ENCODE assay signal across 10 cellular contexts in genomic region chrX:1593286-1594271, GRCh38. TPM values are rescaled to one million over a fixed set of nuclear protein-coding genes. Genes with fewer than 3 reads are reported as not detected.
A peak's percentile ranks its signal among the peaks of the same experiment; 100 is the strongest.
DNase-seq lines count a peak whose midpoint lies in the region; ATAC-seq and TF ChIP-seq lines count a peak whose summit lies in the region.
"Had no signal": no experiment of that assay in that cellular context is flagged by ENCODE, and none has a peak within 500 bp of the region (broad histone marks: within the 10 kb centered on the region; RNA-seq: fewer than 3 reads in every experiment).

No MANE protein-coding gene starts in this region.

- no peak overlapping the region for H3K27ac Mint-ChIP-seq in GM23338

- H3K9me2 ChIP-seq in GM23338 (ENCODE audit: insufficient read depth) = no peaks in the 10 kb centered on the region

- no peaks in the 10 kb centered on the region for H3K27me3 ChIP-seq in GM23338 (ENCODE audit: insufficient read depth)
- no peaks in the 10 kb centered on the region for H3K27me3 ChIP-seq in gastrocnemius medialis

- peaks cover 16% of the 10 kb centered on the region for H3K27me3 Mint-ChIP-seq in GM23338 (ENCODE audit: insufficient read depth, low read depth, poor library complexity)

- H3K36me3 ChIP-seq in GM23338 (ENCODE audit: insufficient read depth) (no peaks in the 10 kb centered on the region; the same call in 1 of the 2 replicates), gastrocnemius medialis (peaks cover 0 to 45% of the 10 kb centered on the region in 2 donors)

- no peak for DNase-seq in GM23338 (ENCODE audit: low spot score)
- DNase-seq in fibroblast of the aortic adventitia (ENCODE audit: low read depth) = no peak
- no peak for DNase-seq in gastrocnemius medialis
- no peak for DNase-seq in GM19238 (ENCODE audit: insufficient read length, low spot score)

- peak overlapping the region; percentile 92 for H3K4me2 ChIP-seq in GM23338

- ATAC-seq in GM23338 = no peak
- ATAC-seq in gastrocnemius medialis = no peak
- ATAC-seq in GM19452 (IDR thresholded peaks at IDR 0.05; ENCODE audit: unreplicated experiment) = no peak
- ATAC-seq in GM21515 (IDR thresholded peaks at IDR 0.05; ENCODE audit: unreplicated experiment) = no peak
- ATAC-seq in HG02759 (IDR thresholded peaks at IDR 0.05; ENCODE audit: unreplicated experiment) = no peak
- ATAC-seq: Panc1 had no signal

- H3K79me2 ChIP-seq in GM23338 (replicated peaks; ENCODE audit: insufficient read depth) = peaks cover 52% of the 10 kb centered on the region

- no peak overlapping the region for H2AFZ ChIP-seq in GM23338

- H3K4me3 Mint-ChIP-seq in GM23338 = peak overlapping the region; percentile 84

- TF ChIP-seq CTCF in GM23338 (conservative IDR thresholded peaks at IDR 0.05; ENCODE audit: low read depth in 2 of 2) = no peak
- TF ChIP-seq CTCF in WI38 (IDR thresholded peaks at IDR 0.05; ENCODE audit: low read depth, low read length) = no peak
- TF ChIP-seq CTCF in fibroblast of the aortic adventitia (IDR thresholded peaks at IDR 0.05; ENCODE audit: insufficient read depth, low read length) = no peak
- no peak for TF ChIP-seq CTCF in gastrocnemius medialis (IDR thresholded peaks at IDR 0.05 in 4 of 5, conservative IDR thresholded peaks at IDR 0.05 in 1 of 5)

- H3K9me3 Mint-ChIP-seq in GM23338 = peaks cover 57% of the 10 kb centered on the region

- H3K27ac ChIP-seq in GM23338 (ENCODE audit: low read depth) (no peak overlapping the region), gastrocnemius medialis (peak overlapping the region in 2 of 4 donors; percentile 78 to 82)

- peaks cover 3% of the 10 kb centered on the region; the same call in 1 of the 3 replicates for H3K4me1 Mint-ChIP-seq in GM23338

- in situ Hi-C loops in gastrocnemius medialis (cut with MboI; ENCODE audit: low sequenced_read_pairs in 4 of 4) = loop anchor here in 2 of 4 donors (25.0 kb wide), 1 partner anchor 131 kb away; the partner anchor contains the start of gene ASMTL (in 2 of the 2)

- peaks cover 9% of the 10 kb centered on the region for H3F3A ChIP-seq in GM23338 (replicated peaks; ENCODE audit: low read depth)

- H4K20me1 ChIP-seq in GM23338 (replicated peaks; ENCODE audit: insufficient read depth) = no peaks in the 10 kb centered on the region; the same call in 1 of the 2 replicates

- TF ChIP-seq POLR2A in gastrocnemius medialis (IDR thresholded peaks at IDR 0.05) = no peak

- H3K4me3 ChIP-seq in GM23338 (peak overlapping the region; percentile 81), WI38 (ENCODE audit: low read depth, low read length) (peak overlapping the region; percentile 92), fibroblast of the aortic adventitia (ENCODE audit: low read depth, low read length) (peak overlapping the region; percentile 88), gastrocnemius medialis (peak overlapping the region in 3 of 4 donors; percentile 77 to 94 (median 88))

- H3K36me3 Mint-ChIP-seq in GM23338 (ENCODE audit: low read depth) = peaks cover 43% of the 10 kb centered on the region

- H3K4me1 ChIP-seq in GM23338 (ENCODE audit: insufficient read depth) = peaks cover 7% of the 10 kb centered on the region; the same call in 1 of the 2 replicates
- peaks cover 6 to 14% of the 10 kb centered on the region in 2 donors for H3K4me1 ChIP-seq in gastrocnemius medialis

- intact Hi-C loops in gastrocnemius medialis (cut with DNase I; ENCODE audit: low total_unique reads) = loop anchor here (5.0 kb wide), 1 partner anchor 601 kb away; no protein-coding TSS in a partner anchor

- no peaks in the 10 kb centered on the region for H3K9me3 ChIP-seq in gastrocnemius medialis

TF ChIP-seq in GM23338, 12 proteins besides CTCF, POLR2A, EP300 and RAD21:
- TF ChIP-seq POLR2AphosphoS5 (IDR thresholded peaks at IDR 0.05; ENCODE audit: low read depth) (no peak), ZNF114 (CRISPR knock-in tag; IDR thresholded peaks at IDR 0.05) (no peak), EZH2phosphoT487 (IDR thresholded peaks at IDR 0.05; ENCODE audit: unreplicated experiment) (no peak), NANOG (IDR thresholded peaks at IDR 0.05; ENCODE audit: borderline replicate concordance) (no peak), EZH2 (IDR thresholded peaks at IDR 0.05; ENCODE audit: low read depth, unreplicated experiment) (no peak)
TF ChIP-seq in GM23338: peak in this region for 0.

RNA-seq across cellular contexts. Expression of gene AKAP17A, which starts 2.2 kb away (rescaled TPM):
- 50.6 and 64.3 TPM in 2 replicates for total RNA-seq in GM23338 (2014; rRNA removed; shearing (Covaris generic))
- polyA plus RNA-seq in GM23338 (2016; fragmentation: Nextera tagmentation; extraction: Ambion mirVana) = 23.9 and 27.6 TPM in 2 replicates
- total RNA-seq in fibroblast of the aortic adventitia (ENCODE audit: low replicate concordance) = 9.5 and 16.9 TPM in 2 replicates
- 10 to 100 TPM; 14.1 to 15.9 (median 14.5) TPM for total RNA-seq in gastrocnemius medialis

RNA-seq across cellular contexts. Expression of gene ASMT, which starts 21.3 kb away (rescaled TPM):
- 2.4 TPM in 1 of 2 replicates, not detected in the other for total RNA-seq in GM23338 (2014; rRNA removed; shearing (Covaris generic))
- 0.53 and 1.0 TPM in 2 replicates for polyA plus RNA-seq in GM23338 (2016; fragmentation: Nextera tagmentation; extraction: Ambion mirVana)
- not detected in 2 replicates for total RNA-seq in fibroblast of the aortic adventitia (ENCODE audit: low replicate concordance)
- total RNA-seq in gastrocnemius medialis = not detected
- total RNA-seq: dermis microvascular lymphatic vessel endothelial cell had no signal

RNA-seq across cellular contexts. Expression of gene P2RY8, which starts 56.6 kb away (rescaled TPM):
- total RNA-seq in GM23338 (2014; rRNA removed; shearing (Covaris generic)) = 0.23 TPM in 1 of 2 replicates, not detected in the other
- polyA plus RNA-seq in GM23338 (2016; fragmentation: Nextera tagmentation; extraction: Ambion mirVana) = 0.23 and 0.24 TPM in 2 replicates
- total RNA-seq in fibroblast of the aortic adventitia (ENCODE audit: low replicate concordance) (not detected in 2 replicates), gastrocnemius medialis (1 to 10 TPM in 1 of 4 donors, under 1 TPM in 3; 0.36 to 1.1 (median 0.62) TPM)
